8 cellular contexts compared by ENCODE assay signal in the genomic region with DNA sequence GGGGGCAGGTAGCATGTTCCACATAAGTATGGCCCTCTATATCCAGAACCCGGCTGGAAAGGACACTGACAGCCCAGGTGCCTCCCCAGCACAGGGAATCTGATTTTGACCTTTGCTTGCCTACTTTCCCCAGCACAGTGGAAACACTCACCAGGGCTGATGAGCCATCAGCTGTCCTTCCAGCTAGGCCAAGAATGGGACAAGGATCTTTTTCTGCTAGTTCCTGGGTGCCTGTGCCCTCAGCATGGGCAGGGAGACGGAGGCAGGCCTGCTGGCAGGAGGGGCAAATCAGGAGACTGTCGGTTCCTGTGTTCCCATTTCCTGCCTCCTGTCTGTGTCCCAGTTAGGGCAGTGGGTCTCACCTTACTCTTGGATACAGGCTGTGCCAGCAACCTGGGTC. TPM values are rescaled to one million over a fixed set of nuclear protein-coding genes. Genes with fewer than 3 reads are reported as not detected.
DNase-seq lines count a peak whose midpoint lies in the region; ATAC-seq and TF ChIP-seq lines count a peak whose summit lies in the region.

No MANE protein-coding gene starts in this region.

- H3K4me3 Mint-ChIP-seq in CD4-positive, alpha-beta memory T cell = peak overlapping the region; percentile 93 to 97 (median 96)
- peak overlapping the region; percentile 81 for H3K4me3 Mint-ChIP-seq in natural killer cell

- peak overlapping the region; percentile 62 to 73 for H3K4me3 ChIP-seq in CD4-positive, alpha-beta memory T cell (ENCODE audit: low read length in 2 of 2)
- H3K4me3 ChIP-seq in Karpas-422 (ENCODE audit: low read length) = peak overlapping the region; percentile 84
- peak overlapping the region; percentile 74 for H3K4me3 ChIP-seq in effector memory CD4-positive, alpha-beta T cell (ENCODE audit: insufficient read depth, low read depth, low read length, poor library complexity, severe bottlenecking)

- peaks cover 3% of the 10 kb centered on the region; the same call in 1 of the 2 replicates for H4K20me1 ChIP-seq in Karpas-422 (ENCODE audit: insufficient read depth, low read depth, low read length)

- POLR2A ChIA-PET in CD4-positive, alpha-beta memory T cell (lab: Charles Lee; ENCODE audit: partially characterized antibody) = interaction anchor here (0.5 to 9.7 kb wide), 21 partner anchors 14 to 124 kb away, joined by 3 to 193 read pairs (median 4); a partner anchor contains a TSS

- no peaks in the 10 kb centered on the region for H3K27me3 ChIP-seq in CD4-positive, alpha-beta memory T cell (ENCODE audit: insufficient read depth, low read length)
- H3K27me3 ChIP-seq in Karpas-422 (ENCODE audit: low read length) = no peaks in the 10 kb centered on the region
- H3K27me3 ChIP-seq in effector memory CD4-positive, alpha-beta T cell (replicated peaks; ENCODE audit: control insufficient read depth, insufficient read depth, low read length, poor library complexity, severe bottlenecking) = no peaks in the 10 kb centered on the region

- H3K9me2 ChIP-seq in Karpas-422 (replicated peaks; ENCODE audit: insufficient read depth, low read length) = no peaks in the 10 kb centered on the region

- peaks cover 4% of the 10 kb centered on the region for H3K36me3 ChIP-seq in CD4-positive, alpha-beta memory T cell (ENCODE audit: insufficient read depth, low read length)
- peaks cover 18% of the 10 kb centered on the region for H3K36me3 ChIP-seq in Karpas-422 (ENCODE audit: insufficient read depth, low read length)
- H3K36me3 ChIP-seq in effector memory CD4-positive, alpha-beta T cell (ENCODE audit: control insufficient read depth, insufficient read depth, low read length) = peaks cover 4% of the 10 kb centered on the region

- peak in 1 of 5 donors; percentile 39 for DNase-seq in CD4-positive, alpha-beta memory T cell
- DNase-seq in Karpas-422 = no peak
- DNase-seq in effector memory CD4-positive, alpha-beta T cell = no peak
- no peak for DNase-seq in natural killer cell
- no peak for DNase-seq in NCI-H1436 treated with DMSO at 0.1 percent for 48 hours (lab: John Stamatoyannopoulos, UW)
- DNase-seq in middle frontal gyrus (ENCODE audit: extremely low spot score, low spot score) = no peak
- no peak for DNase-seq in posterior vena cava (ENCODE audit: low spot score)

- H3K27ac Mint-ChIP-seq in CD4-positive, alpha-beta memory T cell = peak overlapping the region; percentile 93 to 98 (median 97)
- H3K27ac Mint-ChIP-seq in natural killer cell = peak overlapping the region; percentile 93 to 99

- peaks cover 55 to 87% (median 71%) of the 10 kb centered on the region in 4 donors for H3K4me1 Mint-ChIP-seq in CD4-positive, alpha-beta memory T cell
- peaks cover 76 to 83% of the 10 kb centered on the region in 2 donors for H3K4me1 Mint-ChIP-seq in natural killer cell

- intact Hi-C loops in CD4-positive, alpha-beta memory T cell (cut with micrococcal nuclease) = loop anchor here (2.0 kb wide), 2 partner anchors 16 to 124 kb away; a partner anchor contains a TSS
- intact Hi-C loops in natural killer cell (cut with micrococcal nuclease) (no loop called here), posterior vena cava (cut with DNase I) (no loop called here)

- H3K79me2 ChIP-seq in Karpas-422 (ENCODE audit: low read length) = peaks cover 57% of the 10 kb centered on the region

- H3K36me3 Mint-ChIP-seq in CD4-positive, alpha-beta memory T cell = peaks cover 23 to 35% of the 10 kb centered on the region in 2 donors
- no peaks in the 10 kb centered on the region for H3K36me3 Mint-ChIP-seq in natural killer cell

- no peak overlapping the region for H2AFZ ChIP-seq in Karpas-422 (ENCODE audit: low read length)

- H3K27me3 Mint-ChIP-seq in CD4-positive, alpha-beta memory T cell = no peaks in the 10 kb centered on the region
- H3K27me3 Mint-ChIP-seq in natural killer cell (ENCODE audit: low read depth in 2 of 2) = no peaks in the 10 kb centered on the region

- CTCF ChIA-PET in CD4-positive, alpha-beta memory T cell (lab: Charles Lee; ENCODE audit: partially characterized antibody) = interaction anchor here (0.8 to 4.2 kb wide), 16 partner anchors 10 to 123 kb away, joined by 3 to 36 read pairs (median 4); no protein-coding TSS in a partner anchor

- H3K9ac ChIP-seq in Karpas-422 (ENCODE audit: low read length) = peak overlapping the region; percentile 83

- ATAC-seq in natural killer cell = no peak
- no peak for ATAC-seq in GM21528 (IDR thresholded peaks at IDR 0.05; ENCODE audit: low FRiP score, unreplicated experiment)

- peaks cover 77% of the 10 kb centered on the region for H3K4me1 ChIP-seq in CD4-positive, alpha-beta memory T cell (ENCODE audit: insufficient read depth, low read length)
- H3K4me1 ChIP-seq in Karpas-422 (ENCODE audit: low read length) = peaks cover 74% of the 10 kb centered on the region
- H3K4me1 ChIP-seq in effector memory CD4-positive, alpha-beta T cell (ENCODE audit: control insufficient read depth, insufficient read depth, low read length, poor library complexity, severe bottlenecking) = peaks cover 66% of the 10 kb centered on the region

- no peaks in the 10 kb centered on the region for H3K9me3 Mint-ChIP-seq in CD4-positive, alpha-beta memory T cell
- H3K9me3 Mint-ChIP-seq in natural killer cell = no peaks in the 10 kb centered on the region

- peak overlapping the region; percentile 94 for H3K4me2 ChIP-seq in Karpas-422 (ENCODE audit: low read depth, low read length, poor library complexity, severe bottlenecking)

- no peak for TF ChIP-seq CTCF in natural killer cell (IDR thresholded peaks at IDR 0.05)

- peak overlapping the region; percentile 78 for H3K27ac ChIP-seq in CD4-positive, alpha-beta memory T cell (ENCODE audit: low read depth, low read length)
- peak overlapping the region; percentile 98 for H3K27ac ChIP-seq in Karpas-422 (ENCODE audit: low read length)
- peak overlapping the region; percentile 88 for H3K27ac ChIP-seq in effector memory CD4-positive, alpha-beta T cell (ENCODE audit: insufficient read depth, low read length, poor library complexity, severe bottlenecking)

- no peaks in the 10 kb centered on the region for H3K9me3 ChIP-seq in CD4-positive, alpha-beta memory T cell (ENCODE audit: control insufficient read depth in 1 of 2, low read length in 2 of 2)
- no peaks in the 10 kb centered on the region for H3K9me3 ChIP-seq in Karpas-422 (ENCODE audit: low read length)
- no peaks in the 10 kb centered on the region for H3K9me3 ChIP-seq in effector memory CD4-positive, alpha-beta T cell (ENCODE audit: control insufficient read depth, low read length)

RNA-seq across cellular contexts. Expression of a gene that starts 1.1 kb away (rescaled TPM):
- 100 to 1,000 TPM; 317 to 325 TPM for total RNA-seq in CD4-positive, alpha-beta memory T cell
- polyA plus RNA-seq in CD4-positive, alpha-beta memory T cell = 100 to 1,000 TPM; 432 to 516 TPM
- 355 and 517 TPM in 2 replicates for total RNA-seq in Karpas-422 (2014; rRNA removed; shearing (Covaris generic); ENCODE audit: low replicate concordance)
- total RNA-seq in natural killer cell = 100 to 1,000 TPM; 464 to 542 (median 532) TPM
- 100 to 1,000 TPM in 1 of 2 donors, 10 to 100 TPM in 1; 96.6 to 109 TPM for total RNA-seq in posterior vena cava
